7 cellular contexts compared by ENCODE assay signal in the genomic region with DNA sequence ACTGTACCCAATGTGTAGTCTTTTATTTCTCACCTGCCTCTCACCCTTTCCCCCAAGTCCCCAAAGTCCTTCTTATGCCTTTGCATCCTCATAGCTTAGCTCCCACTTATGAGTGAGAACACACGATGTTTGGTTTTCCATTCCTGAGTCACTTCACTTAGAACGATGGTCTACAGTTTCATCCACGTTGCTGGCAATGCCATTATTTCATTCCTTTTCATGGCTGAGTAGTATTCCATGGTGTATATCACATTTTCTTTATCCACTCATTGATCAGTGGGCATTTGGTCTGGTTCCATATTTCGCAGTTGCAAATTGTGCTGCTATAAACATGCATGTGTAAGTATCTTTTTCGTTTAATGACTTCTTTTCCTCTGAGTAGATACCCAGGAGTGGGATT.
DNase-seq lines count a peak whose midpoint lies in the region; ATAC-seq, FAIRE-seq and TF ChIP-seq lines count a peak whose summit lies in the region.
"Not testable (repeated sequence)": the region's sequence is repeated elsewhere in the genome, so short reads cannot be mapped to it uniquely, and the experiment has no call there.

No MANE protein-coding gene starts in this region.

- H3K36me3 Mint-ChIP-seq in activated CD4-positive, alpha-beta T cell treated with anti-CD3 and anti-CD28 coated beads, Interleukin-2, amount 10 ng/mL, durations not matched to agents 24 days and 14 days (ENCODE audit: low read depth), result not testable (repeated sequence)

- TF ChIP-seq POLR2A in GM12892 (IDR thresholded peaks at IDR 0.05; ENCODE audit: low read depth, low read length); K562 (conservative IDR thresholded peaks at IDR 0.05): not testable (repeated sequence)

- H3K27ac ChIP-seq in HEK293 (ENCODE audit: extremely low read depth, low read depth, low read length); K562 (ENCODE audit: extremely low read depth, low read depth, low read length): not testable (repeated sequence)
- H3K27ac ChIP-seq in OCI-LY3 (ENCODE audit: low read length) (peak overlapping the region; percentile 84), caudate nucleus (ENCODE audit: low read depth, low read length) (peak overlapping the region; percentile 50)

- H3K4me1 ChIP-seq in HEK293 (ENCODE audit: control insufficient read depth, insufficient read depth, low read length); K562 (replicated peaks in 1 of 2; ENCODE audit: control insufficient read depth in 2 of 2, insufficient read depth in 2 of 2, low read length in 2 of 2): not testable (repeated sequence)
- peaks cover 49% of the 10 kb centered on the region for H3K4me1 ChIP-seq in OCI-LY3 (ENCODE audit: low read length)

- not testable (repeated sequence) for ATAC-seq in K562

- not testable (repeated sequence) for DNase-seq in GM12892 (ENCODE audit: insufficient read length); K562 (ENCODE audit: extremely low read depth in 1 of 4, low spot score in 3 of 4); caudate nucleus (lab: John Stamatoyannopoulos, UW)
- peak; percentile 12 for DNase-seq in activated CD4-positive, alpha-beta T cell treated with anti-CD3 and anti-CD28 coated beads, Interleukin-2, amount 10 ng/mL, durations not matched to agents 24 days and 14 days
- peak; percentile 7 for DNase-seq in islet precursor cell

- not testable (repeated sequence) for TF ChIP-seq CTCF in HEK293 (tag by site-specific recombination; IDR thresholded peaks at IDR 0.05); OCI-LY3 (IDR thresholded peaks at IDR 0.05; ENCODE audit: low read depth, low read length); K562 (IDR thresholded peaks at IDR 0.05 in 2 of 3, conservative IDR thresholded peaks at IDR 0.05 in 1 of 3; ENCODE audit: insufficient read depth in 2 of 3, low read depth in 1 of 3, low read length in 3 of 3)

- not testable (repeated sequence) for H3K27me3 ChIP-seq in OCI-LY3 (ENCODE audit: low read depth, low read length); K562 (ENCODE audit: control insufficient read depth in 2 of 2, insufficient read depth in 2 of 2, low read length in 2 of 2)

- whole genome bisulfite sequencing in K562 (ENCODE audit: insufficient coverage, low coverage, missing lambda C conversion rate), result 0% methylated on average over 5 of the region's 5 CpGs

- H3K36me3 ChIP-seq in HEK293 (ENCODE audit: control insufficient read depth in 2 of 2, insufficient read depth in 1 of 2, low read length in 2 of 2); OCI-LY3 (replicated peaks; ENCODE audit: low read depth, low read length); K562 (ENCODE audit: control insufficient read depth, insufficient read depth, low read length): not testable (repeated sequence)

- not testable (repeated sequence) for H3K27ac Mint-ChIP-seq in activated CD4-positive, alpha-beta T cell treated with anti-CD3 and anti-CD28 coated beads, Interleukin-2, amount 10 ng/mL, durations not matched to agents 24 days and 14 days

- in situ Hi-C loops in K562 (cut with MboI), result not testable (repeated sequence)

- peak; percentile 66 for FAIRE-seq in GM12892 (lab: Jason Lieb, UNC)
- FAIRE-seq in K562 (lab: Jason Lieb, UNC), result not testable (repeated sequence)

- not testable (repeated sequence) for H3K9ac ChIP-seq in OCI-LY3 (ENCODE audit: low read length); K562 (ENCODE audit: insufficient read depth in 1 of 2, low read depth in 2 of 2, low read length in 2 of 2)

- TF ChIP-seq EP300 in K562 (IDR thresholded peaks at IDR 0.05; ENCODE audit: low read length), result not testable (repeated sequence)

- CTCF ChIA-PET in HEK293 (lab: Yijun Ruan, JAX), result interaction anchor here (0.6 to 0.9 kb wide), 3 partner anchors 137 to 1332 kb away, joined by 3 to 4 read pairs (median 3); no protein-coding TSS in a partner anchor
- CTCF ChIA-PET in K562 (lab: Yijun Ruan, JAX; ENCODE audit: low intra/inter-chr PET ratio), result not testable (repeated sequence)

- H3K79me2 ChIP-seq in OCI-LY3 (ENCODE audit: low read length), result peaks cover 22% of the 10 kb centered on the region
- not testable (repeated sequence) for H3K79me2 ChIP-seq in K562 (ENCODE audit: control insufficient read depth, insufficient read depth, low read length)

- H4K20me1 ChIP-seq in OCI-LY3 (ENCODE audit: insufficient read depth, low read length); K562 (replicated peaks; ENCODE audit: control insufficient read depth, insufficient read depth, low read length): not testable (repeated sequence)

- not testable (repeated sequence) for H3K9me3 ChIP-seq in HEK293 (ENCODE audit: control insufficient read depth, insufficient read depth, low read depth, low read length); OCI-LY3 (ENCODE audit: insufficient read depth, low read length); K562 (replicated peaks; ENCODE audit: control insufficient read depth, insufficient read depth, low read depth, low read length)

- not testable (repeated sequence) for H3K9me3 Mint-ChIP-seq in activated CD4-positive, alpha-beta T cell treated with anti-CD3 and anti-CD28 coated beads, Interleukin-2, amount 10 ng/mL, durations not matched to agents 24 days and 14 days

- not testable (repeated sequence) for H3K4me2 ChIP-seq in OCI-LY3 (ENCODE audit: low read length); K562 (ENCODE audit: insufficient read depth, low read length)

- POLR2A ChIA-PET in HEK293 (lab: Yijun Ruan, JAX); K562 (lab: Yijun Ruan, JAX): not testable (repeated sequence)

- H3K9me1 ChIP-seq in K562 (ENCODE audit: control insufficient read depth, insufficient read depth, low read length), result not testable (repeated sequence)

- not testable (repeated sequence) for H2AFZ ChIP-seq in OCI-LY3 (ENCODE audit: low read depth, low read length); K562 (ENCODE audit: low read depth, low read length)

- H3K4me3 ChIP-seq in HEK293 (ENCODE audit: low read depth, low read length); OCI-LY3 (ENCODE audit: low read length); K562: not testable (repeated sequence)

- H3K27me3 Mint-ChIP-seq in activated CD4-positive, alpha-beta T cell treated with anti-CD3 and anti-CD28 coated beads, Interleukin-2, amount 10 ng/mL, durations not matched to agents 24 days and 14 days, result not testable (repeated sequence)

- intact Hi-C loops in activated CD4-positive, alpha-beta T cell treated with anti-CD3 and anti-CD28 coated beads, Interleukin-2, amount 10 ng/mL, durations not matched to agents 24 days and 14 days (cut with micrococcal nuclease); K562 (cut with micrococcal nuclease): not testable (repeated sequence)

- H3K4me1 Mint-ChIP-seq in activated CD4-positive, alpha-beta T cell treated with anti-CD3 and anti-CD28 coated beads, Interleukin-2, amount 10 ng/mL, durations not matched to agents 24 days and 14 days, result not testable (repeated sequence)

- not testable (repeated sequence) for H3K4me3 Mint-ChIP-seq in activated CD4-positive, alpha-beta T cell treated with anti-CD3 and anti-CD28 coated beads, Interleukin-2, amount 10 ng/mL, durations not matched to agents 24 days and 14 days

- BruUV-seq in K562 (replicated peaks; lab: Mats Ljungman, UMichigan), result not testable (repeated sequence)

- TF ChIP-seq RAD21 in K562 (CRISPR knock-in tag; conservative IDR thresholded peaks at IDR 0.05 in 1 of 2, IDR thresholded peaks at IDR 0.05 in 1 of 2), result not testable (repeated sequence)

TF ChIP-seq in HEK293, 187 proteins besides CTCF, POLR2A, EP300 and RAD21 (continues in another document):
- peak; percentile 92 for TF ChIP-seq ZNF146 (tag by site-specific recombination; IDR thresholded peaks at IDR 0.05)

TF ChIP-seq in K562, 482 proteins besides CTCF, POLR2A, EP300 and RAD21:
- peak; percentile 27 for TF ChIP-seq ZNF146 (CRISPR knock-in tag; IDR thresholded peaks at IDR 0.05; ENCODE audit: unreplicated experiment)
